In genomic region chr9:105040462-105040861, GRCh38 we compare ENCODE assay signal across 18 cellular contexts.
"Had no signal": no experiment of that assay in that cellular context is flagged by ENCODE, and none has a peak within 500 bp of the region (broad histone marks: within the 10 kb centered on the region; RNA-seq: fewer than 3 reads in every experiment).

No MANE protein-coding gene starts in this region.

- H3K27me3 Mint-ChIP-seq: progenitor cell of endocrine pancreas had no signal

- DNase-seq: effector memory CD4-positive, alpha-beta T cell; gastrocnemius medialis; heart right ventricle; hypothalamus; kidney glomerular epithelial cell; mammary epithelial cell; mucosa of descending colon; naive thymus-derived CD8-positive, alpha-beta T cell; occipital lobe; pancreas; stimulated activated CD4-positive, alpha-beta T cell treated with anti-CD3 and anti-CD28 coated beads, Interleukin-2, amount 100 ng/mL, for 48 hours; stimulated activated naive CD4-positive, alpha-beta T cell treated with Interleukin-2 at 50 U/mL for 16 hours; trophoblast cell had no signal

- H3K27ac Mint-ChIP-seq: naive thymus-derived CD8-positive, alpha-beta T cell; progenitor cell of endocrine pancreas had no signal

- H3K4me3 Mint-ChIP-seq: naive thymus-derived CD8-positive, alpha-beta T cell; neural crest cell had no signal

- FAIRE-seq: endometrium, islet of Langerhans, pancreas had no signal

- H3K4me1 Mint-ChIP-seq: naive thymus-derived CD8-positive, alpha-beta T cell had no signal

- ATAC-seq: gastrocnemius medialis; heart right ventricle; mucosa of descending colon; naive thymus-derived CD8-positive, alpha-beta T cell; pancreas; right cardiac atrium had no signal
